Comparison of ENCODE assay signal across 1 cellular context in genomic region chr11:17762309-17762974, GRCh38.
TF ChIP-seq lines count a peak whose summit lies in the region.

No MANE protein-coding gene starts in this region.

TF ChIP-seq in K562, 482 proteins besides CTCF, POLR2A, EP300 and RAD21 (continued from another document):
- no peak for TF ChIP-seq ETS1 (conservative IDR thresholded peaks at IDR 0.05; ENCODE audit: control insufficient read depth, low read depth, low read length)
- TF ChIP-seq USF2 (CRISPR knock-in tag; IDR thresholded peaks at IDR 0.05), result no peak
- 0 out of 2 replicates have a peak, but pooled peaks have one; percentile 35 for TF ChIP-seq ATF1 (CRISPR knock-in tag; IDR thresholded peaks at IDR 0.05)
- peak; percentile 85 for TF ChIP-seq ATF1 (tag; IDR thresholded peaks at IDR 0.05)
- no peak for TF ChIP-seq CBFB (CRISPR knock-in tag; IDR thresholded peaks at IDR 0.05)
- no peak for TF ChIP-seq PHB2 (IDR thresholded peaks at IDR 0.05; ENCODE audit: low read depth)
- peak; percentile 65 for TF ChIP-seq ATF3 (IDR thresholded peaks at IDR 0.05)
- TF ChIP-seq ATF3 (CRISPR knock-in tag; conservative IDR thresholded peaks at IDR 0.05), result no peak
- no peak for TF ChIP-seq LARP7 (IDR thresholded peaks at IDR 0.05)
- TF ChIP-seq ZNF445 (CRISPR knock-in tag; IDR thresholded peaks at IDR 0.05; ENCODE audit: low read depth), result no peak
- peak; percentile 29; the same call in 1 of the 2 replicates for TF ChIP-seq ATF7 (IDR thresholded peaks at IDR 0.05)
- peak; percentile 49; the same call in 1 of the 2 replicates for TF ChIP-seq CREB1 (IDR thresholded peaks at IDR 0.05)
- peak; percentile 54; the same call in 1 of the 2 replicates for TF ChIP-seq CREB1 (CRISPR knock-in tag; IDR thresholded peaks at IDR 0.05)
- TF ChIP-seq FOXK2 (conservative IDR thresholded peaks at IDR 0.05 in 1 of 2, IDR thresholded peaks at IDR 0.05 in 1 of 2; ENCODE audit: low read depth in 2 of 2), result no peak
- no peak for TF ChIP-seq HMGN3 (IDR thresholded peaks at IDR 0.05; ENCODE audit: borderline replicate concordance, extremely low read depth, insufficient read length, low read depth, low read length)
- no peak for TF ChIP-seq CBFA2T2 (conservative IDR thresholded peaks at IDR 0.05)
